In the genomic region with DNA sequence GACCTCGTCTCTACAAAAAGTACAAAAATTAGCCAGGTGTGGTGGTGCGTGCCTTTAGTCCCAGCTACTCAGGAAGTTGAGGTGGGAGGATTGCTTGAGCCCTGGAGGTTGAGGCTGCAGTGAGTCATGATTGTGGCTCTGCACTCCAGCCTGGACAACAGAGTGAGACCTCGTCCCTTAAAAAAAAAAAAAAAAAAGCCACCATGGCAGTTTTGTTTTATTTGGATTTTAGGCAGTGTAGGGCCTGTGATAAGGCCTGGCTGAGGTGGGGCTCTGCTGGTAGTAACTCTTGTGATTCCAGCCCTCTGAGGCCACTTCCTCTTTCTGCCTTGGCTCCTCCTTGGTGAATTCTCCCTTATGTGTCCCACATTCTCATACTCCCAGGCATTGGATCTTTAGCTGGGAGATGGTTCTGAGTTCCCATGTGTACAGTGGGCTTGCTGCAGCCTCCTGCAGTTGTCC, we compare ENCODE assay signal across 8 cellular contexts. TPM values are rescaled to one million over a fixed set of nuclear protein-coding genes. Genes with fewer than 3 reads are reported as not detected.
DNase-seq lines count a peak whose midpoint lies in the region; ATAC-seq and TF ChIP-seq lines count a peak whose summit lies in the region.

No MANE protein-coding gene starts in this region.

- DNase-seq in CD14-positive monocyte (ENCODE audit: low spot score) = peak; percentile 53
- DNase-seq in HT1080 (ENCODE audit: low read depth) = peak; percentile 87
- DNase-seq in activated T-cell treated with anti-CD3 and anti-CD28 coated beads, Interleukin-2, amount 50 U/mL, for 72 hours = peak; percentile 17 to 30
- DNase-seq in left colon = no peak
- DNase-seq in putamen (ENCODE audit: low spot score) = no peak
- no peak for DNase-seq in NCI-H446 treated with DMSO at 0.1 percent for 48 hours (lab: John Stamatoyannopoulos, UW)
- DNase-seq in NCI-H146 (lab: John Stamatoyannopoulos, UW) = no peak
- no peak for DNase-seq in NCI-H345 treated with DMSO at 0.1 percent for 48 hours (lab: John Stamatoyannopoulos, UW; ENCODE audit: unreplicated experiment)

- peak; percentile 28 to 33 for ATAC-seq in activated T-cell treated with anti-CD3 and anti-CD28 coated beads, Interleukin-2, amount 50 U/mL, for 72 hours (replicated peaks in 1 of 2)
- peak; percentile 89 for ATAC-seq in left colon

- peak overlapping the region; percentile 74 to 95 (median 88) for H3K27ac Mint-ChIP-seq in CD14-positive monocyte
- H3K27ac Mint-ChIP-seq in activated T-cell treated with anti-CD3 and anti-CD28 coated beads, Interleukin-2, amount 50 U/mL, for 72 hours = peak overlapping the region; percentile 80

- TF ChIP-seq CTCF in CD14-positive monocyte (IDR thresholded peaks at IDR 0.05) = no peak

- H3K36me3 Mint-ChIP-seq in CD14-positive monocyte = peaks cover 27 to 34% of the 10 kb centered on the region in 2 donors
- peaks cover 11 to 17% of the 10 kb centered on the region in 2 donors for H3K36me3 Mint-ChIP-seq in activated T-cell treated with anti-CD3 and anti-CD28 coated beads, Interleukin-2, amount 50 U/mL, for 72 hours (ENCODE audit: insufficient read depth in 2 of 2)

- H3K9me3 Mint-ChIP-seq in CD14-positive monocyte = peaks cover 0 to 2% (median 0%) of the 10 kb centered on the region in 7 donors
- peaks cover 2 to 5% of the 10 kb centered on the region in 2 donors for H3K9me3 Mint-ChIP-seq in activated T-cell treated with anti-CD3 and anti-CD28 coated beads, Interleukin-2, amount 50 U/mL, for 72 hours

- no peak overlapping the region for H3K4me3 Mint-ChIP-seq in CD14-positive monocyte
- peak overlapping the region; percentile 69 to 86 for H3K4me3 Mint-ChIP-seq in activated T-cell treated with anti-CD3 and anti-CD28 coated beads, Interleukin-2, amount 50 U/mL, for 72 hours

- H3K4me1 Mint-ChIP-seq in CD14-positive monocyte = peaks cover 47% of the 10 kb centered on the region
- peaks cover 71% of the 10 kb centered on the region for H3K4me1 Mint-ChIP-seq in activated T-cell treated with anti-CD3 and anti-CD28 coated beads, Interleukin-2, amount 50 U/mL, for 72 hours (ENCODE audit: low read depth)

- H3K27me3 Mint-ChIP-seq in CD14-positive monocyte (ENCODE audit: low read depth in 3 of 3) = no peaks in the 10 kb centered on the region
- no peaks in the 10 kb centered on the region for H3K27me3 Mint-ChIP-seq in activated T-cell treated with anti-CD3 and anti-CD28 coated beads, Interleukin-2, amount 50 U/mL, for 72 hours (ENCODE audit: low read depth)

- intact Hi-C loops in CD14-positive monocyte (cut with micrococcal nuclease) = no loop called here
- intact Hi-C loops in left colon (cut with DNase I, micrococcal nuclease) = no loop called here

RNA-seq across cellular contexts. Expression of a gene that starts 39.2 kb away (rescaled TPM):
- polyA plus RNA-seq in CD14-positive monocyte = 1 to 10 TPM; 8.0 to 8.7 TPM
- total RNA-seq in HT1080 (2014; rRNA removed; shearing (Covaris generic)) = 92.7 and 121 TPM in 2 replicates
- 84.2 and 85.1 TPM in 2 replicates for polyA plus RNA-seq in HT1080 (2015; cell fraction: cytosol; rRNA removed)
- 53.9 and 70.8 TPM in 2 replicates for polyA plus RNA-seq in HT1080 (2015; cell fraction: nucleus; rRNA removed)
- 100 to 1,000 TPM; 100 to 126 TPM for total RNA-seq in activated T-cell treated with anti-CD3 and anti-CD28 coated beads, Interleukin-2, amount 50 U/mL, for 72 hours
- 100 to 1,000 TPM; 104 to 135 TPM for total RNA-seq in left colon

Comparison
In these comparisons a context has a peak if more than half of its experiments do, and no peak if none do; other contexts are left out.
1. DNase-seq: peak in CD14-positive monocyte (single experiment), HT1080 (single experiment) and activated T-cell treated with anti-CD3 and anti-CD28 coated beads, Interleukin-2, amount 50 U/mL, for 72 hours (2 of 2); none in left colon (0 of 2), putamen (single experiment), NCI-H446 treated with DMSO at 0.1 percent for 48 hours (single experiment), NCI-H146 (single experiment) and NCI-H345 treated with DMSO at 0.1 percent for 48 hours (single experiment).
2. H3K4me3 Mint-ChIP-seq: peak in activated T-cell treated with anti-CD3 and anti-CD28 coated beads, Interleukin-2, amount 50 U/mL, for 72 hours (2 of 2); none in CD14-positive monocyte (0 of 2).